Comparison of ENCODE assay signal across 8 cellular contexts in the genomic region with DNA sequence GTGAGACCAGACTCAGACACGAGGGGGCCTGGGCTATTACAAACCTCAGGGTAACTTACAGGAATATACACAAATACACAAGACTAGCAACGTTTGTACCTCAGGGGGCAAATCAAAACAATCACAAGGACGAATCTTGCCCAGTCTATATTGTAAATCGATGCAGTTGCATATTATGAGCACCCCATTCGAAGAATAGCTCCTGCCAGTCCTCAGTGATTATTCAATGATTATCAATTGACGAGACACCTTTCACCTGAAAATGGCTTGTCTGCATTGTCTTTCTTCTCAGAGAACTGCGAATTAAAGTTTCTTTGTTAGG. TPM values are rescaled to one million over a fixed set of nuclear protein-coding genes. Genes with fewer than 3 reads are reported as not detected.
DNase-seq lines count a peak whose midpoint lies in the region; ATAC-seq, FAIRE-seq and TF ChIP-seq lines count a peak whose summit lies in the region.

No MANE protein-coding gene starts in this region.

- intact Hi-C loops in left ventricle myocardium inferior (cut with micrococcal nuclease) (no loop called here), cardiac septum (cut with DNase I) (no loop called here), MCF 10A (cut with micrococcal nuclease) (no loop called here), vagina (cut with DNase I) (no loop called here), kidney (cut with DNase I) (no loop called here)

- H3K4me3 ChIP-seq in left ventricle myocardium inferior: peak overlapping the region; percentile 79
- H3K4me3 ChIP-seq in vagina: peak overlapping the region; percentile 54 to 56
- H3K4me3 ChIP-seq in kidney (ENCODE audit: low read length in 2 of 2): peak overlapping the region in 1 of 2 donors; percentile 74

- H3K27ac ChIP-seq in left ventricle myocardium inferior (replicated peaks): peak overlapping the region; percentile 86
- H3K27ac ChIP-seq in vagina: peak overlapping the region; percentile 61
- no peak overlapping the region for H3K27ac ChIP-seq in kidney (ENCODE audit: low read depth in 2 of 2, low read length in 2 of 2)

- BruUV-seq in MCF 10A (replicated peaks; lab: Mats Ljungman, UMichigan): no TSS peak

- H3K27ac Mint-ChIP-seq in MCF 10A (ENCODE audit: low read depth, unreplicated experiment): no peak overlapping the region
- H3K27ac Mint-ChIP-seq in mesothelial cell of epicardium: peak overlapping the region; percentile 56

- ATAC-seq in GM19467 (IDR thresholded peaks at IDR 0.05; ENCODE audit: unreplicated experiment): no peak

- H3K27me3 Mint-ChIP-seq in MCF 10A (ENCODE audit: insufficient read depth, unreplicated experiment): peaks cover 93% of the 10 kb centered on the region
- peaks cover 88% of the 10 kb centered on the region for H3K27me3 Mint-ChIP-seq in mesothelial cell of epicardium (ENCODE audit: low read depth)

- H3K4me1 Mint-ChIP-seq in MCF 10A (ENCODE audit: insufficient read depth, unreplicated experiment) (no peaks in the 10 kb centered on the region), mesothelial cell of epicardium (peaks cover 17% of the 10 kb centered on the region)

- no peaks in the 10 kb centered on the region for H3K36me3 Mint-ChIP-seq in MCF 10A (ENCODE audit: insufficient read depth, unreplicated experiment)
- no peaks in the 10 kb centered on the region for H3K36me3 Mint-ChIP-seq in mesothelial cell of epicardium

- H3K27me3 ChIP-seq in left ventricle myocardium inferior (ENCODE audit: low read depth) (peaks cover 51% of the 10 kb centered on the region), vagina (no peaks in the 10 kb centered on the region)

- TF ChIP-seq POLR2A in vagina (IDR thresholded peaks at IDR 0.05): no peak

- CTCF ChIA-PET in MCF 10A (lab: Yijun Ruan, JAX): no interaction called here

- H3K9ac ChIP-seq in kidney (ENCODE audit: low read length in 2 of 2): no peak overlapping the region

- H3K4me3 Mint-ChIP-seq in MCF 10A (ENCODE audit: unreplicated experiment) (peak overlapping the region; percentile 42), mesothelial cell of epicardium (peak overlapping the region; percentile 74)

- no peaks in the 10 kb centered on the region for H3K9me3 Mint-ChIP-seq in MCF 10A (ENCODE audit: unreplicated experiment)
- H3K9me3 Mint-ChIP-seq in mesothelial cell of epicardium: no peaks in the 10 kb centered on the region

- no peak for DNase-seq in left ventricle myocardium inferior
- no peak for DNase-seq in cardiac septum (ENCODE audit: low spot score)
- no peak for DNase-seq in MCF 10A (ENCODE audit: unreplicated experiment)
- no peak for DNase-seq in mesothelial cell of epicardium (ENCODE audit: low spot score in 2 of 2, unreplicated experiment in 2 of 2)
- DNase-seq in vagina (ENCODE audit: extremely low spot score in 2 of 2): no peak
- no peak for DNase-seq in NCI-H1105 treated with DMSO at 0.1 percent for 48 hours (lab: John Stamatoyannopoulos, UW)
- DNase-seq in kidney: no peak

- FAIRE-seq in kidney (lab: Jason Lieb, UNC): no peak

- POLR2A ChIA-PET in MCF 10A (lab: Yijun Ruan, JAX): no interaction called here

- H3K9me3 ChIP-seq in left ventricle myocardium inferior (replicated peaks): no peaks in the 10 kb centered on the region
- no peaks in the 10 kb centered on the region for H3K9me3 ChIP-seq in vagina
- H3K9me3 ChIP-seq in kidney (ENCODE audit: control insufficient read depth in 1 of 2, low read length in 2 of 2): no peaks in the 10 kb centered on the region

- peaks cover 19% of the 10 kb centered on the region for H3K4me1 ChIP-seq in left ventricle myocardium inferior
- H3K4me1 ChIP-seq in vagina: peaks cover 20% of the 10 kb centered on the region
- no peaks in the 10 kb centered on the region for H3K4me1 ChIP-seq in kidney (ENCODE audit: control insufficient read depth in 1 of 2, insufficient read depth in 1 of 2, low read depth in 1 of 2, low read length in 2 of 2)

- H3K36me3 ChIP-seq in left ventricle myocardium inferior (no peaks in the 10 kb centered on the region), vagina (no peaks in the 10 kb centered on the region), kidney (ENCODE audit: control insufficient read depth in 1 of 2, insufficient read depth in 2 of 2, low read length in 2 of 2) (no peaks in the 10 kb centered on the region)

- TF ChIP-seq CTCF in left ventricle myocardium inferior (IDR thresholded peaks at IDR 0.05; ENCODE audit: borderline replicate concordance) (peak; percentile 35), MCF 10A (IDR thresholded peaks at IDR 0.05; ENCODE audit: unreplicated experiment) (no peak), mesothelial cell of epicardium (IDR thresholded peaks at IDR 0.05; ENCODE audit: unreplicated experiment) (no peak), vagina (IDR thresholded peaks at IDR 0.05) (no peak), kidney (IDR thresholded peaks at IDR 0.05; ENCODE audit: borderline replicate concordance, extremely low read depth, insufficient read depth) (no peak)

RNA-seq across cellular contexts. Expression of gene MAP3K7, which starts 24.6 kb away (rescaled TPM):
- total RNA-seq in left ventricle myocardium inferior: 20.6 TPM
- 23.9 TPM for total RNA-seq in cardiac septum
- 32.6 and 34.4 TPM in 2 replicates for total RNA-seq in MCF 10A (2022)
- total RNA-seq in mesothelial cell of epicardium: 34.7 to 35.9 TPM (median 35.6 TPM) in 3 replicates
- 27.0 TPM for total RNA-seq in vagina
- 25.7 TPM for total RNA-seq in kidney
- polyA plus RNA-seq in kidney (ENCODE audit: insufficient read depth, low read depth, low replicate concordance): 14.8 TPM

Comparison
In these comparisons a context has a peak if more than half of its experiments do, and no peak if none do; other contexts are left out.
1. H3K27ac ChIP-seq: peak in left ventricle myocardium inferior (single experiment) and vagina (single experiment); none in kidney (0 of 2).